In genomic region chr3:50123394-50124361, GRCh38 we compare ENCODE assay signal across 16 cellular contexts. TPM values are rescaled to one million over a fixed set of nuclear protein-coding genes. Genes with fewer than 3 reads are reported as not detected.
DNase-seq lines count a peak whose midpoint lies in the region; ATAC-seq, FAIRE-seq and TF ChIP-seq lines count a peak whose summit lies in the region.
"Had no signal": no experiment of that assay in that cellular context is flagged by ENCODE, and none has a peak within 500 bp of the region (broad histone marks: within the 10 kb centered on the region; RNA-seq: fewer than 3 reads in every experiment).

No MANE protein-coding gene starts in this region.

- no peak for ATAC-seq in HG03045 (IDR thresholded peaks at IDR 0.05; ENCODE audit: unreplicated experiment)
- no peak for ATAC-seq in HG02884 (IDR thresholded peaks at IDR 0.05; ENCODE audit: unreplicated experiment)
- ATAC-seq: activated CD8-positive, alpha-beta T cell treated with anti-CD3 and anti-CD28 coated beads, Interleukin-2, amount 10 ng/mL, durations not matched to agents 7 days and 5 days; body of pancreas had no signal

- H3K36me3 Mint-ChIP-seq in chondrocyte (ENCODE audit: low read depth) = peaks cover 2% of the 10 kb centered on the region
- peaks cover 8% of the 10 kb centered on the region for H3K36me3 Mint-ChIP-seq in nephron progenitor cell (ENCODE audit: low read depth)
- peaks cover 0 to 9% (median 3%) of the 10 kb centered on the region in 3 donors for H3K36me3 Mint-ChIP-seq in immature natural killer cell

- peak; percentile 26 for DNase-seq in GM23248
- DNase-seq in chondrocyte (ENCODE audit: low spot score) = peak; percentile 86
- no peak for DNase-seq in nephron progenitor cell
- no peak for DNase-seq in GM12892 (ENCODE audit: insufficient read length)
- no peak for DNase-seq in immature natural killer cell
- DNase-seq: activated CD8-positive, alpha-beta T cell treated with anti-CD3 and anti-CD28 coated beads, Interleukin-2, amount 10 ng/mL, durations not matched to agents 7 days and 5 days; activated naive CD4-positive, alpha-beta T cell treated with Interleukin-2 at 50 U/mL for 16 hours; body of pancreas; NCI-H2029 treated with DMSO at 0.1 percent for 48 hours; NK-92 treated with Interleukin-12 subunit alpha and Interleukin-12 subunit beta, amount 100 ng/mL, for 24 hours had no signal

- H3K4me3 Mint-ChIP-seq in chondrocyte (ENCODE audit: unreplicated experiment) (no peak overlapping the region), nephron progenitor cell (peak overlapping the region; percentile 34), immature natural killer cell (no peak overlapping the region)
- H3K4me3 Mint-ChIP-seq: activated CD8-positive, alpha-beta T cell treated with anti-CD3 and anti-CD28 coated beads, Interleukin-2, amount 10 ng/mL, durations not matched to agents 7 days and 5 days had no signal

- TF ChIP-seq CTCF in chondrocyte (IDR thresholded peaks at IDR 0.05) = no peak
- no peak for TF ChIP-seq CTCF in nephron progenitor cell (IDR thresholded peaks at IDR 0.05)

- no peak overlapping the region for H2AFZ ChIP-seq in GM23248
- H2AFZ ChIP-seq: parathyroid adenoma had no signal

- peak overlapping the region; percentile 57 for H3K27ac Mint-ChIP-seq in chondrocyte (ENCODE audit: unreplicated experiment)
- H3K27ac Mint-ChIP-seq in nephron progenitor cell = no peak overlapping the region
- peak overlapping the region in 1 of 6 donors; percentile 29 for H3K27ac Mint-ChIP-seq in immature natural killer cell
- H3K27ac Mint-ChIP-seq: activated CD8-positive, alpha-beta T cell treated with anti-CD3 and anti-CD28 coated beads, Interleukin-2, amount 10 ng/mL, durations not matched to agents 7 days and 5 days had no signal

- H3K27ac ChIP-seq in BLaER1 = no peak overlapping the region
- no peak overlapping the region for H3K27ac ChIP-seq in GM23248
- H3K27ac ChIP-seq: body of pancreas, parathyroid adenoma, SJSA1 had no signal

- 11 to 14% methylated on average over 7 to 17 of the region's 17 CpGs for WGBS in GM23248 (ENCODE audit: low coverage in 1 of 2, low lambda C conversion rate in 2 of 2, missing lambda C conversion rate in 2 of 2), 2 experiments

- H3K9ac ChIP-seq in BLaER1 (peak overlapping the region; percentile 15; the same call in 1 of the 2 replicates), GM23248 (no peak overlapping the region)
- H3K9ac ChIP-seq: parathyroid adenoma had no signal

- H3K4me3 ChIP-seq in BLaER1 = no peak overlapping the region
- H3K4me3 ChIP-seq in GM23248 = no peak overlapping the region
- H3K4me3 ChIP-seq: body of pancreas, SJSA1 had no signal

- FAIRE-seq in GM12892 (lab: Jason Lieb, UNC) = no peak
- FAIRE-seq: TTC549 had no signal

- H3F3A ChIP-seq in GM23248 (ENCODE audit: insufficient read depth) = peaks cover 25% of the 10 kb centered on the region

- peaks cover 35% of the 10 kb centered on the region for H3K4me1 ChIP-seq in BLaER1
- 0 out of 2 replicates have a peak, but pooled peaks cover 4% of the 10 kb centered on the region for H3K4me1 ChIP-seq in GM23248 (ENCODE audit: insufficient read depth)
- H3K4me1 ChIP-seq: SJSA1 had no signal

- H4K20me1 ChIP-seq in BLaER1 = peaks cover 47% of the 10 kb centered on the region
- H4K20me1 ChIP-seq in GM23248 (ENCODE audit: insufficient read depth) = no peaks in the 10 kb centered on the region

- peaks cover 42% of the 10 kb centered on the region for H3K36me3 ChIP-seq in BLaER1
- peaks cover 8% of the 10 kb centered on the region; the same call in 1 of the 2 replicates for H3K36me3 ChIP-seq in GM23248 (ENCODE audit: low read depth)

- H3K9me3 ChIP-seq in BLaER1 (no peaks in the 10 kb centered on the region), GM23248 (ENCODE audit: low read depth) (no peaks in the 10 kb centered on the region)
- H3K9me3 ChIP-seq: body of pancreas, SJSA1 had no signal

- no peaks in the 10 kb centered on the region for H3K9me2 ChIP-seq in GM23248 (ENCODE audit: insufficient read depth)

- H3K9me3 Mint-ChIP-seq in chondrocyte (ENCODE audit: low read depth) (no peaks in the 10 kb centered on the region), nephron progenitor cell (no peaks in the 10 kb centered on the region), immature natural killer cell (no peaks in the 10 kb centered on the region)

- H3K4me1 Mint-ChIP-seq in chondrocyte (ENCODE audit: low read depth) (peaks cover 58% of the 10 kb centered on the region), nephron progenitor cell (peaks cover 64% of the 10 kb centered on the region), immature natural killer cell (peaks cover 0 to 3% of the 10 kb centered on the region in 2 donors)

- no peak for TF ChIP-seq POLR2A in GM12892 (IDR thresholded peaks at IDR 0.05; ENCODE audit: low read depth, low read length)

- peak overlapping the region; percentile 39 for H3K4me2 ChIP-seq in BLaER1
- H3K4me2 ChIP-seq in GM23248 (ENCODE audit: unreplicated experiment) = no peak overlapping the region

- in situ Hi-C loops in GM23248 (cut with MboI) = loop anchor here (10.0 kb wide), 1 partner anchor 61 kb away; no protein-coding TSS in a partner anchor

- H3K27me3 ChIP-seq in BLaER1 = no peaks in the 10 kb centered on the region
- no peaks in the 10 kb centered on the region for H3K27me3 ChIP-seq in GM23248 (replicated peaks; ENCODE audit: insufficient read depth)
- H3K27me3 ChIP-seq: body of pancreas, SJSA1 had no signal

- H3K79me2 ChIP-seq in GM23248 (ENCODE audit: insufficient read depth) = no peaks in the 10 kb centered on the region
- H3K79me2 ChIP-seq: parathyroid adenoma had no signal

- no peaks in the 10 kb centered on the region for H3K27me3 Mint-ChIP-seq in chondrocyte (ENCODE audit: low read depth)
- peaks cover 3% of the 10 kb centered on the region for H3K27me3 Mint-ChIP-seq in nephron progenitor cell (ENCODE audit: low read depth, poor library complexity)
- peaks cover 3 to 5% (median 4%) of the 10 kb centered on the region in 3 donors for H3K27me3 Mint-ChIP-seq in immature natural killer cell (ENCODE audit: low read depth in 3 of 3)

RNA-seq across cellular contexts. Expression of gene SEMA3F, which starts 31.4 kb away (rescaled TPM):
- 3.2 and 3.5 TPM in 2 replicates for total RNA-seq in GM23248 (2014; rRNA removed; shearing (Covaris generic))
- polyA plus RNA-seq in GM23248 (2016; fragmentation: Nextera tagmentation; extraction: Ambion mirVana) (0.25 and 0.54 TPM in 2 replicates), immature natural killer cell (not detected)
- total RNA-seq in chondrocyte = 18.7 to 37.5 TPM (median 36.7 TPM) in 3 replicates
- polyA plus RNA-seq in GM12892 (2012; ENCODE audit: missing spikeins) = 0.42 TPM
- total RNA-seq: activated CD8-positive, alpha-beta T cell treated with anti-CD3 and anti-CD28 coated beads, Interleukin-2, amount 10 ng/mL, durations not matched to agents 7 days and 5 days had no signal

RNA-seq across cellular contexts. Expression of gene RBM5, which starts 35.0 kb away (rescaled TPM):
- 86.1 and 152 TPM in 2 replicates for total RNA-seq in GM23248 (2014; rRNA removed; shearing (Covaris generic))
- polyA plus RNA-seq in GM23248 (2016; fragmentation: Nextera tagmentation; extraction: Ambion mirVana) (44.5 and 55.0 TPM in 2 replicates), immature natural killer cell (10 to 100 TPM; 15.5 to 40.7 (median 21.4) TPM)
- 119 to 147 TPM (median 127 TPM) in 3 replicates for total RNA-seq in chondrocyte
- 81.3 TPM for polyA plus RNA-seq in GM12892 (2012; ENCODE audit: missing spikeins)

Comparison
In these comparisons a context has a peak if more than half of its experiments do, and no peak if none do; other contexts are left out.
1. DNase-seq: peak in GM23248 (single experiment) and chondrocyte (single experiment); none in nephron progenitor cell (single experiment), GM12892 (single experiment) and immature natural killer cell (0 of 3).